18 cellular contexts compared by ENCODE assay signal in the genomic region with DNA sequence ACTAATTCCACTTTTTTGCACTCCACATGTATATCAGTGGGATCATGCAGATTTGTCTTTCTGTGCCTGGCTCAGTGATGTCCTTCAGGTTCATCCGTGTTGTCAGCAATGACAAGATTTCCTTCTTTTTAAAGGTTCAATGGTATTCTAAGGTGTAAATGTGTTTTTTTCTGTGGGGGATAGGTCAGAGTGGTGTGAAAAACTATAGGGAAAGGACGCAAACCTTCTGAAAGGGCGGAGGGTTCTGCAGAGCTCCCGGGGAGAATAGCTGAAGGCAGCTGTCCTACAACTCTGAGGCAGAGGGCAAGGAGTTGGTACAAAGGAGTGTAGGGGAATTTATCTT. TPM values are rescaled to one million over a fixed set of nuclear protein-coding genes. Genes with fewer than 3 reads are reported as not detected.
DNase-seq lines count a peak whose midpoint lies in the region; TF ChIP-seq lines count a peak whose summit lies in the region.
"Had no signal": no experiment of that assay in that cellular context is flagged by ENCODE, and none has a peak within 500 bp of the region (broad histone marks: within the 10 kb centered on the region; RNA-seq: fewer than 3 reads in every experiment).

No MANE protein-coding gene starts in this region.

- no peaks in the 10 kb centered on the region for H3K27me3 Mint-ChIP-seq in activated naive CD4-positive, alpha-beta T cell treated with anti-CD3 and anti-CD28 coated beads, Interleukin-2, amount 50 U/mL, for 24 hours
- no peaks in the 10 kb centered on the region for H3K27me3 Mint-ChIP-seq in activated T-helper 2 cell treated with anti-CD3 and anti-CD28 coated beads, Interferon-gamma antibody, Interleukin-2, Interleukin-4, amounts not matched to agents 10 μg/mL and 5 μg/mL and 100 μg/mL, durations not matched to agents 14 hours and 24 hours and 36 hours (ENCODE audit: low read depth)
- peaks cover 24% of the 10 kb centered on the region for H3K27me3 Mint-ChIP-seq in mesothelial cell of epicardium (ENCODE audit: low read depth)
- H3K27me3 Mint-ChIP-seq in type B pancreatic cell, result no peaks in the 10 kb centered on the region
- H3K27me3 Mint-ChIP-seq: stimulated activated naive CD8-positive, alpha-beta T cell treated with anti-CD3 and anti-CD28 coated beads, Interleukin-15, amount 100 ng/mL, for 72 hours had no signal

- H3K4me1 Mint-ChIP-seq in activated naive CD4-positive, alpha-beta T cell treated with anti-CD3 and anti-CD28 coated beads, Interleukin-2, amount 50 U/mL, for 24 hours, result peaks cover 64% of the 10 kb centered on the region
- H3K4me1 Mint-ChIP-seq in activated T-helper 2 cell treated with anti-CD3 and anti-CD28 coated beads, Interferon-gamma antibody, Interleukin-2, Interleukin-4, amounts not matched to agents 10 μg/mL and 5 μg/mL and 100 μg/mL, durations not matched to agents 14 hours and 24 hours and 36 hours (ENCODE audit: low read depth), result peaks cover 54% of the 10 kb centered on the region
- H3K4me1 Mint-ChIP-seq in mesothelial cell of epicardium (peaks cover 34% of the 10 kb centered on the region), type B pancreatic cell (ENCODE audit: unreplicated experiment) (peaks cover 20% of the 10 kb centered on the region)

- intact Hi-C loops in activated T-helper 2 cell treated with anti-CD3 and anti-CD28 coated beads, Interferon-gamma antibody, Interleukin-2, Interleukin-4, amounts not matched to agents 10 μg/mL and 5 μg/mL and 100 μg/mL, durations not matched to agents 14 hours and 24 hours and 36 hours (cut with micrococcal nuclease), result no loop called here

- H3K27ac Mint-ChIP-seq in activated naive CD4-positive, alpha-beta T cell treated with anti-CD3 and anti-CD28 coated beads, Interleukin-2, amount 50 U/mL, for 24 hours, result peak overlapping the region; percentile 42
- H3K27ac Mint-ChIP-seq in activated T-helper 2 cell treated with anti-CD3 and anti-CD28 coated beads, Interferon-gamma antibody, Interleukin-2, Interleukin-4, amounts not matched to agents 10 μg/mL and 5 μg/mL and 100 μg/mL, durations not matched to agents 14 hours and 24 hours and 36 hours, result peak overlapping the region; percentile 40
- H3K27ac Mint-ChIP-seq in mesothelial cell of epicardium, result peak overlapping the region; percentile 7
- peak overlapping the region; percentile 42 for H3K27ac Mint-ChIP-seq in type B pancreatic cell
- H3K27ac Mint-ChIP-seq: stimulated activated naive CD8-positive, alpha-beta T cell treated with anti-CD3 and anti-CD28 coated beads, Interleukin-15, amount 100 ng/mL, for 72 hours had no signal

- no peaks in the 10 kb centered on the region for H3K9me3 Mint-ChIP-seq in activated naive CD4-positive, alpha-beta T cell treated with anti-CD3 and anti-CD28 coated beads, Interleukin-2, amount 50 U/mL, for 24 hours
- H3K9me3 Mint-ChIP-seq in activated T-helper 2 cell treated with anti-CD3 and anti-CD28 coated beads, Interferon-gamma antibody, Interleukin-2, Interleukin-4, amounts not matched to agents 10 μg/mL and 5 μg/mL and 100 μg/mL, durations not matched to agents 14 hours and 24 hours and 36 hours, result no peaks in the 10 kb centered on the region
- H3K9me3 Mint-ChIP-seq in mesothelial cell of epicardium, result no peaks in the 10 kb centered on the region
- H3K9me3 Mint-ChIP-seq in type B pancreatic cell, result no peaks in the 10 kb centered on the region
- H3K9me3 Mint-ChIP-seq: stimulated activated naive CD8-positive, alpha-beta T cell treated with anti-CD3 and anti-CD28 coated beads, Interleukin-15, amount 100 ng/mL, for 72 hours had no signal

- peak overlapping the region; percentile 6 for H3K4me3 Mint-ChIP-seq in activated naive CD4-positive, alpha-beta T cell treated with anti-CD3 and anti-CD28 coated beads, Interleukin-2, amount 50 U/mL, for 24 hours
- peak overlapping the region; percentile 41 for H3K4me3 Mint-ChIP-seq in activated T-helper 2 cell treated with anti-CD3 and anti-CD28 coated beads, Interferon-gamma antibody, Interleukin-2, Interleukin-4, amounts not matched to agents 10 μg/mL and 5 μg/mL and 100 μg/mL, durations not matched to agents 14 hours and 24 hours and 36 hours (ENCODE audit: low read depth)
- H3K4me3 Mint-ChIP-seq in mesothelial cell of epicardium, result no peak overlapping the region
- H3K4me3 Mint-ChIP-seq in type B pancreatic cell, result peak overlapping the region; percentile 29

- H3K36me3 Mint-ChIP-seq in activated naive CD4-positive, alpha-beta T cell treated with anti-CD3 and anti-CD28 coated beads, Interleukin-2, amount 50 U/mL, for 24 hours, result no peaks in the 10 kb centered on the region
- peaks cover 13% of the 10 kb centered on the region for H3K36me3 Mint-ChIP-seq in activated T-helper 2 cell treated with anti-CD3 and anti-CD28 coated beads, Interferon-gamma antibody, Interleukin-2, Interleukin-4, amounts not matched to agents 10 μg/mL and 5 μg/mL and 100 μg/mL, durations not matched to agents 14 hours and 24 hours and 36 hours (ENCODE audit: low read depth)
- H3K36me3 Mint-ChIP-seq in mesothelial cell of epicardium, result no peaks in the 10 kb centered on the region
- H3K36me3 Mint-ChIP-seq in type B pancreatic cell, result no peaks in the 10 kb centered on the region

- TF ChIP-seq CTCF in mesothelial cell of epicardium (IDR thresholded peaks at IDR 0.05; ENCODE audit: unreplicated experiment), result no peak
- TF ChIP-seq CTCF in type B pancreatic cell (conservative IDR thresholded peaks at IDR 0.05), result no peak

- DNase-seq in activated naive CD4-positive, alpha-beta T cell treated with Interleukin-2 at 50 U/mL for 16 hours, result no peak
- DNase-seq in activated T-helper 2 cell treated with anti-CD3 and anti-CD28 coated beads, Interferon-gamma antibody, Interleukin-2, Interleukin-4, amounts not matched to agents 10 μg/mL and 5 μg/mL and 100 μg/mL, durations not matched to agents 14 hours and 24 hours and 36 hours (ENCODE audit: low spot score), result no peak
- DNase-seq in mesothelial cell of epicardium (ENCODE audit: low spot score in 2 of 2, unreplicated experiment in 2 of 2), result no peak
- DNase-seq in type B pancreatic cell (ENCODE audit: extremely low spot score, unreplicated experiment), result no peak
- DNase-seq in HuH-7 (ENCODE audit: low spot score), result no peak
- DNase-seq in NCI-H510A (lab: John Stamatoyannopoulos, UW), result no peak
- no peak for DNase-seq in SW 1271 (lab: John Stamatoyannopoulos, UW)
- DNase-seq: activated T-cell treated with anti-CD3 and anti-CD28 coated beads for 4 hours; BE2C; HCEC 1CT; KG1; NCI-H1417 treated with DMSO at 0.1 percent for 48 hours; NK-92 treated with Interleukin-12 subunit alpha and Interleukin-12 subunit beta, amount 100 ng/mL, for 24 hours; nucleus accumbens; stimulated activated naive CD8-positive, alpha-beta T cell treated with anti-CD3 and anti-CD28 coated beads, Interleukin-15, amount 100 ng/mL, for 72 hours had no signal

RNA-seq across cellular contexts. Expression of a gene that starts 21.9 kb away (rescaled TPM):
- total RNA-seq in activated T-helper 2 cell treated with anti-CD3 and anti-CD28 coated beads, Interferon-gamma antibody, Interleukin-2, Interleukin-4, amounts not matched to agents 10 μg/mL and 5 μg/mL and 100 μg/mL, durations not matched to agents 14 hours and 24 hours and 36 hours, result 139 and 151 TPM in 2 replicates
- 202 to 212 TPM (median 204 TPM) in 3 replicates for total RNA-seq in mesothelial cell of epicardium
- 176 and 184 TPM in 2 replicates for total RNA-seq in type B pancreatic cell (ENCODE audit: low replicate concordance)

RNA-seq across cellular contexts. Expression of a gene that starts 22.0 kb away (rescaled TPM):
- total RNA-seq in activated T-helper 2 cell treated with anti-CD3 and anti-CD28 coated beads, Interferon-gamma antibody, Interleukin-2, Interleukin-4, amounts not matched to agents 10 μg/mL and 5 μg/mL and 100 μg/mL, durations not matched to agents 14 hours and 24 hours and 36 hours, result 345 and 351 TPM in 2 replicates
- total RNA-seq in mesothelial cell of epicardium (0.83 to 1.4 TPM (median 1.2 TPM) in 3 replicates), type B pancreatic cell (ENCODE audit: low replicate concordance) (1.4 and 1.6 TPM in 2 replicates)
- total RNA-seq: Daoy, SJSA1 had no signal

RNA-seq across cellular contexts. Expression of a gene that starts 38.1 kb away (rescaled TPM):
- 2.7 and 3.7 TPM in 2 replicates for total RNA-seq in activated T-helper 2 cell treated with anti-CD3 and anti-CD28 coated beads, Interferon-gamma antibody, Interleukin-2, Interleukin-4, amounts not matched to agents 10 μg/mL and 5 μg/mL and 100 μg/mL, durations not matched to agents 14 hours and 24 hours and 36 hours
- total RNA-seq in mesothelial cell of epicardium, result 5.8 to 7.0 TPM (median 7.0 TPM) in 3 replicates
- total RNA-seq in type B pancreatic cell (ENCODE audit: low replicate concordance), result 13.2 and 17.7 TPM in 2 replicates

Comparison
In these comparisons a context has a peak if more than half of its experiments do, and no peak if none do; other contexts are left out.
1. RNA of a gene that starts 22.0 kb away (total RNA-seq): 345 to 351 TPM in activated T-helper 2 cell treated with anti-CD3 and anti-CD28 coated beads, Interferon-gamma antibody, Interleukin-2, Interleukin-4, amounts not matched to agents 10 μg/mL and 5 μg/mL and 100 μg/mL, durations not matched to agents 14 hours and 24 hours and 36 hours; 1.4 to 1.6 TPM in type B pancreatic cell and 0.83 to 1.4 TPM in mesothelial cell of epicardium; every median in the first group is over 100 times any median in the second.
2. Peak in every context shown above with its lines, with median percentiles within 50 percentile points of each other: H3K27ac Mint-ChIP-seq.